Comparison of ENCODE assay signal across 1 cellular context in the genomic region with DNA sequence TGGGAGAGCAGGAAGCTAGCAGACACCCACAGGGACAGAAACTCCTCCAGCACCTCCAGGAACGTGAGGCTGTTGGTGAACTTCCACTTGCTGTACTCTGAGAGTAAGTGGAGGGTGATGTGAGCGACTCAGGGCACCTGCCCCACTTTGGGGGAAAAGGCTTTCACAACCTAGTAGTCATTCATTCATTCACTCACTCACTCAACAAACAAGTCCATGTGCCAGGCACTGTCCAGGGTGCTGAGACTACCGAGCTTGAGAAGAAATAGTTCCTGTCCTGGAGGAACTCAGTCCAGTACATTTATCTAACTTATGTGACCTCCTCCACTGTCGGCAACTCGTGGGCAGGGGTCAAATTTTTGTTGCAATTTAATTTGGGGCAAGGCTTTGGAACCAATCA.
TF ChIP-seq lines count a peak whose summit lies in the region.

No MANE protein-coding gene starts in this region.

TF ChIP-seq in K562, 482 proteins besides CTCF, POLR2A, EP300 and RAD21 (continued from another document):
- TF ChIP-seq SIN3A (IDR thresholded peaks at IDR 0.05; ENCODE audit: borderline replicate concordance in 2 of 2, control insufficient read depth in 1 of 2, low read depth in 2 of 2, low read length in 2 of 2), result peak in 1 of 2 experiments; percentile 61; a peak in 1 of 4 replicates
